15 cellular contexts compared by ENCODE assay signal in the genomic region with DNA sequence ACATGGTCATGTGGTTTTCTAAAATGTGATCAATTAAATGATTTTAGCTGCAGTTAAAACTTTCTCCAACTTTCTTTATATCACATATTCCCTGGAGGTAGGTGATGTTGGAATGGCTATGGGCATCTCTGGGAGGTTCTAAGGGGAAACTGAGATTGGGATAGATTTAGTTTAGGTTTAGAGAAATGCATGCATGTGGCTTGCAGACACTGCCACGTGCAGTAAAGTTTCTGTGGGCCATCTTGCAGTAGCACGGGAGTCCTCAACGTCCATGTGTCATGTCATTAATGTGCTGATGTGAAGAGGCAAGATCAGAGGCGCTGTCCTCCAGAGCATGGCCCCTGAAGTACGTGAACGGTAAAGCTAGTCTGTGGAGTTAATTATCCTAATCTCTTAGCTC.
"Had no signal": no experiment of that assay in that cellular context is flagged by ENCODE, and none has a peak within 500 bp of the region (broad histone marks: within the 10 kb centered on the region; RNA-seq: fewer than 3 reads in every experiment).

No MANE protein-coding gene starts in this region.

- H3K36me3 ChIP-seq: gastroesophageal sphincter, heart left ventricle, sigmoid colon, upper lobe of left lung had no signal

- H3K27me3 ChIP-seq: gastroesophageal sphincter, heart left ventricle, sigmoid colon, upper lobe of left lung had no signal

- H3K27ac ChIP-seq: gastroesophageal sphincter, heart left ventricle, sigmoid colon, upper lobe of left lung, VCaP had no signal

- H3K4me3 ChIP-seq: gastroesophageal sphincter, heart left ventricle, mucosa of descending colon, sigmoid colon, upper lobe of left lung had no signal

- ATAC-seq: activated CD8-positive, alpha-beta T cell treated with anti-CD3 and anti-CD28 coated beads, Interleukin-2, amount 10 ng/mL, durations not matched to agents 7 days and 5 days; gastroesophageal sphincter; heart left ventricle; left cardiac atrium; mucosa of descending colon had no signal

- H3K9me3 ChIP-seq: gastroesophageal sphincter, heart left ventricle, mucosa of descending colon, sigmoid colon, upper lobe of left lung had no signal

- DNase-seq: activated CD4-positive, alpha-beta T cell treated with anti-CD3 and anti-CD28 coated beads, Interleukin-2, amount 10 ng/mL, durations not matched to agents 7 days and 5 days; activated CD4-positive, CD25-positive, alpha-beta regulatory T cell treated with anti-CD3 and anti-CD28 coated beads, Interleukin-2, amount 50 U/mL, for 72 hours; activated CD8-positive, alpha-beta T cell treated with anti-CD3 and anti-CD28 coated beads, Interleukin-2, amount 10 ng/mL, durations not matched to agents 7 days and 5 days; effector CD8-positive, alpha-beta T cell; heart left ventricle; left cardiac atrium; mucosa of descending colon; naive B cell; nucleus accumbens; sigmoid colon; stimulated activated CD4-positive, alpha-beta T cell treated with anti-CD3 and anti-CD28 coated beads, Interleukin-4, amount 100 ng/mL, for 24 hours; stimulated activated naive CD4-positive, alpha-beta T cell treated with Interleukin-2 at 50 U/mL for 16 hours; upper lobe of left lung had no signal

- H3K4me1 ChIP-seq: gastroesophageal sphincter, heart left ventricle, sigmoid colon, upper lobe of left lung had no signal
